In genomic region chr18:55031164-55031563, GRCh38 we compare ENCODE assay signal across 24 cellular contexts.
A peak's percentile ranks its signal among the peaks of the same experiment; 100 is the strongest.
DNase-seq lines count a peak whose midpoint lies in the region; ATAC-seq and TF ChIP-seq lines count a peak whose summit lies in the region.
"Had no signal": no experiment of that assay in that cellular context is flagged by ENCODE, and none has a peak within 500 bp of the region (broad histone marks: within the 10 kb centered on the region; RNA-seq: fewer than 3 reads in every experiment).

No MANE protein-coding gene starts in this region.

- no peaks in the 10 kb centered on the region for H3K79me2 ChIP-seq in GM23248 (ENCODE audit: insufficient read depth)

- no peaks in the 10 kb centered on the region for H3K9me3 Mint-ChIP-seq in chondrocyte (ENCODE audit: low read depth)
- H3K9me3 Mint-ChIP-seq in stimulated activated memory B cell treated with anti-CD40 and anti-IgM and Interleukin-4, amounts not matched to agents 10 μg/mL and 1 μg/mL and 100 μg/mL, for 72 hours: no peaks in the 10 kb centered on the region

- H3K36me3 ChIP-seq in GM23248 (ENCODE audit: low read depth): no peaks in the 10 kb centered on the region
- H3K36me3 ChIP-seq: BE2C, SJSA1 had no signal

- no peaks in the 10 kb centered on the region for H4K20me1 ChIP-seq in GM23248 (ENCODE audit: insufficient read depth)

- no peaks in the 10 kb centered on the region for H3F3A ChIP-seq in GM23248 (ENCODE audit: insufficient read depth)

- WGBS in GM23248 (ENCODE audit: low coverage in 1 of 2, low lambda C conversion rate in 2 of 2, missing lambda C conversion rate in 2 of 2), 2 experiments: 82 to 85% methylated on average over 2 of the region's 2 CpGs

- H3K4me1 Mint-ChIP-seq in chondrocyte (ENCODE audit: low read depth): no peaks in the 10 kb centered on the region
- peaks cover 12% of the 10 kb centered on the region for H3K4me1 Mint-ChIP-seq in stimulated activated memory B cell treated with anti-CD40 and anti-IgM and Interleukin-4, amounts not matched to agents 10 μg/mL and 1 μg/mL and 100 μg/mL, for 72 hours
- H3K4me1 Mint-ChIP-seq: CD14-positive monocyte; CD8-positive, alpha-beta memory T cell had no signal

- H3K27ac Mint-ChIP-seq in chondrocyte (ENCODE audit: unreplicated experiment): no peak overlapping the region
- H3K27ac Mint-ChIP-seq in stimulated activated memory B cell treated with anti-CD40 and anti-IgM and Interleukin-4, amounts not matched to agents 10 μg/mL and 1 μg/mL and 100 μg/mL, for 72 hours: peak overlapping the region; percentile 65
- H3K27ac Mint-ChIP-seq: CD14-positive monocyte; CD8-positive, alpha-beta memory T cell had no signal

- no peak overlapping the region for H3K4me2 ChIP-seq in GM23248 (ENCODE audit: unreplicated experiment)

- H3K9me3 ChIP-seq in GM23248 (ENCODE audit: low read depth): no peaks in the 10 kb centered on the region
- H3K9me3 ChIP-seq: BE2C, SJSA1 had no signal

- H3K4me1 ChIP-seq in GM23248 (ENCODE audit: insufficient read depth): no peaks in the 10 kb centered on the region
- H3K4me1 ChIP-seq: BE2C, SJSA1 had no signal

- no peaks in the 10 kb centered on the region for H3K27me3 Mint-ChIP-seq in chondrocyte (ENCODE audit: low read depth)
- H3K27me3 Mint-ChIP-seq in stimulated activated memory B cell treated with anti-CD40 and anti-IgM and Interleukin-4, amounts not matched to agents 10 μg/mL and 1 μg/mL and 100 μg/mL, for 72 hours: no peaks in the 10 kb centered on the region
- H3K27me3 Mint-ChIP-seq: CD8-positive, alpha-beta memory T cell had no signal

- ATAC-seq in stimulated activated memory B cell treated with anti-CD40 and anti-IgM and Interleukin-4, amounts not matched to agents 10 μg/mL and 1 μg/mL and 100 μg/mL, for 72 hours: no peak
- ATAC-seq: HCT116, HepG2, K562 had no signal

- no peaks in the 10 kb centered on the region for H3K9me2 ChIP-seq in GM23248 (ENCODE audit: insufficient read depth)

- H3K4me3 Mint-ChIP-seq in chondrocyte (ENCODE audit: unreplicated experiment): no peak overlapping the region
- no peak overlapping the region for H3K4me3 Mint-ChIP-seq in stimulated activated memory B cell treated with anti-CD40 and anti-IgM and Interleukin-4, amounts not matched to agents 10 μg/mL and 1 μg/mL and 100 μg/mL, for 72 hours
- H3K4me3 Mint-ChIP-seq: CD8-positive, alpha-beta memory T cell had no signal

- in situ Hi-C loops in GM23248 (cut with MboI): no loop called here

- no peaks in the 10 kb centered on the region for H3K36me3 Mint-ChIP-seq in chondrocyte (ENCODE audit: low read depth)
- no peaks in the 10 kb centered on the region for H3K36me3 Mint-ChIP-seq in stimulated activated memory B cell treated with anti-CD40 and anti-IgM and Interleukin-4, amounts not matched to agents 10 μg/mL and 1 μg/mL and 100 μg/mL, for 72 hours
- H3K36me3 Mint-ChIP-seq: CD14-positive monocyte; CD8-positive, alpha-beta memory T cell had no signal

- H3K27ac ChIP-seq in GM23248: no peak overlapping the region
- H3K27ac ChIP-seq: 22Rv1, SJSA1 had no signal

- H3K27me3 ChIP-seq in GM23248 (replicated peaks; ENCODE audit: insufficient read depth): peaks cover 3% of the 10 kb centered on the region
- H3K27me3 ChIP-seq: BE2C had no signal

- H3K9ac ChIP-seq in GM23248: no peak overlapping the region

- no peak overlapping the region for H2AFZ ChIP-seq in GM23248

- peak; percentile 3 for DNase-seq in DMS 273 (lab: John Stamatoyannopoulos, UW; ENCODE audit: unreplicated experiment)
- no peak for DNase-seq in DMS 273 treated with DMSO at 0.1 percent for 48 hours (lab: John Stamatoyannopoulos, UW)
- peak; percentile 3 for DNase-seq in OCI-M1 (lab: John Stamatoyannopoulos, UW)
- no peak for DNase-seq in chondrocyte (ENCODE audit: low spot score)
- DNase-seq in stimulated activated CD4-positive, alpha-beta T cell treated with anti-CD3 and anti-CD28 coated beads, Interleukin-15, amount 100 ng/mL, for 24 hours: no peak
- DNase-seq in epidermal melanocyte (ENCODE audit: insufficient read length, low spot score): no peak
- DNase-seq in GM23248: no peak
- DNase-seq: ACHN; BE2C; CD8-positive, alpha-beta memory T cell; Kasumi-1; MV-4-11; NCI-H1105 treated with DMSO at 0.1 percent for 48 hours; NCI-H2029 treated with DMSO at 0.1 percent for 48 hours; NCI-H2227 treated with DMSO at 0.1 percent for 48 hours; NCI-H69; Right ventricle myocardium superior had no signal

- TF ChIP-seq CTCF in chondrocyte (IDR thresholded peaks at IDR 0.05): peak; percentile 28

- H3K4me3 ChIP-seq in GM23248: no peak overlapping the region
- H3K4me3 ChIP-seq: K562, SJSA1 had no signal

Comparison
In these comparisons a context has a peak if more than half of its experiments do, and no peak if none do; other contexts are left out.
1. DNase-seq: peak in DMS 273 (single experiment) and OCI-M1 (single experiment); none in DMS 273 treated with DMSO at 0.1 percent for 48 hours (single experiment), chondrocyte (single experiment), stimulated activated CD4-positive, alpha-beta T cell treated with anti-CD3 and anti-CD28 coated beads, Interleukin-15, amount 100 ng/mL, for 24 hours (single experiment), epidermal melanocyte (single experiment) and GM23248 (single experiment).